9 cellular contexts compared by ENCODE assay signal in the genomic region with DNA sequence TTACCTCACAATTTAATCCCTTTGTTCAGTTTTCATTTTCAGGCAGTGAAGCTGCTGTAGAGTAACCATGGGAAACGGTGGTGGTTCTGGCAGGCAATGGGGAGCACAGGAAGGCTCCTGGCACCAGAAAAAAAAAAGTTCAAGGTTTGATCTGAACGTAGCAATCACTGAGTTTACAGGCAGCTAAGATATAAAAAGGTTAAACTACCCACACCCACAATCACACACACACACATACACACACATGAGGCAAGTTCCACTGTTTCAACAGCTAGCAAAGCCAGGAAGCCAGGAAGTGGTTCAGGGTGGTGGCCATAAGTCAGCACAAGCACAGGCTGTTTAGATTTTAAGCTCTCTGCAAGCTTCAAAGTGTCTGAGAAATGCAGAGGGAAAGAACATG.
DNase-seq lines count a peak whose midpoint lies in the region; ATAC-seq lines count a peak whose summit lies in the region.
"Had no signal": no experiment of that assay in that cellular context is flagged by ENCODE, and none has a peak within 500 bp of the region (broad histone marks: within the 10 kb centered on the region; RNA-seq: fewer than 3 reads in every experiment).

A gene (minus strand): TSS at position 166 of the 400 bp plus-strand sequence. CDS start 5,403 bp downstream, outside the sequence.

- peak within 1 kb of the TSS; percentile 86 for H3K4me3 Mint-ChIP-seq in T-helper 2 cell treated with Interferon-gamma antibody and Interleukin-4, amounts not matched to agents 5 μg/mL and 100 μg/mL, for 36 hours
- H3K4me3 Mint-ChIP-seq in dendritic cell treated with granulocyte-macrophage colony-stimulating factor and Interleukin-4, amounts not matched to agents 40 ng/mL and 50 ng/mL, for 4 days: peak within 1 kb of the TSS; percentile 53

- peaks cover 30% of the 10 kb centered on the region for H3K4me1 Mint-ChIP-seq in T-helper 2 cell treated with Interferon-gamma antibody and Interleukin-4, amounts not matched to agents 5 μg/mL and 100 μg/mL, for 36 hours (ENCODE audit: low read depth)
- peaks cover 47% of the 10 kb centered on the region for H3K4me1 Mint-ChIP-seq in dendritic cell treated with granulocyte-macrophage colony-stimulating factor and Interleukin-4, amounts not matched to agents 40 ng/mL and 50 ng/mL, for 4 days (ENCODE audit: low read depth)
- H3K4me1 Mint-ChIP-seq: naive B cell had no signal

- H3K9me3 Mint-ChIP-seq in T-helper 2 cell treated with Interferon-gamma antibody and Interleukin-4, amounts not matched to agents 5 μg/mL and 100 μg/mL, for 36 hours: no peaks in the 10 kb centered on the region
- H3K9me3 Mint-ChIP-seq in dendritic cell treated with granulocyte-macrophage colony-stimulating factor and Interleukin-4, amounts not matched to agents 40 ng/mL and 50 ng/mL, for 4 days: no peaks in the 10 kb centered on the region

- peak within 1 kb of the TSS; percentile 94 for H3K27ac Mint-ChIP-seq in T-helper 2 cell treated with Interferon-gamma antibody and Interleukin-4, amounts not matched to agents 5 μg/mL and 100 μg/mL, for 36 hours
- H3K27ac Mint-ChIP-seq in dendritic cell treated with granulocyte-macrophage colony-stimulating factor and Interleukin-4, amounts not matched to agents 40 ng/mL and 50 ng/mL, for 4 days: peak within 1 kb of the TSS; percentile 86
- H3K27ac Mint-ChIP-seq: naive B cell had no signal

- H3K36me3 Mint-ChIP-seq in T-helper 2 cell treated with Interferon-gamma antibody and Interleukin-4, amounts not matched to agents 5 μg/mL and 100 μg/mL, for 36 hours (ENCODE audit: low read depth): no peaks in the 10 kb centered on the region
- H3K36me3 Mint-ChIP-seq in dendritic cell treated with granulocyte-macrophage colony-stimulating factor and Interleukin-4, amounts not matched to agents 40 ng/mL and 50 ng/mL, for 4 days (ENCODE audit: low read depth): peaks cover 5% of the 10 kb centered on the region
- H3K36me3 Mint-ChIP-seq: naive B cell had no signal

- DNase-seq in GM03348 (ENCODE audit: low spot score) (peak; percentile 48), non-pigmented ciliary epithelial cell (ENCODE audit: low read depth) (peak; percentile 46), HuH-7 (ENCODE audit: low spot score) (no peak)
- DNase-seq in T-helper 2 cell treated with Interferon-gamma antibody and Interleukin-4, amounts not matched to agents 5 μg/mL and 100 μg/mL, for 36 hours (ENCODE audit: low spot score): peak; percentile 40
- DNase-seq in activated CD8-positive, alpha-beta memory T cell treated with anti-CD3 and anti-CD28 coated beads, Interleukin-2, amount 50 U/mL, for 48 hours: no peak
- DNase-seq: naive B cell had no signal

- no peak for ATAC-seq in HG02884 (IDR thresholded peaks at IDR 0.05; ENCODE audit: unreplicated experiment)
- ATAC-seq in HG03342 (IDR thresholded peaks at IDR 0.05; ENCODE audit: unreplicated experiment): no peak

- intact Hi-C loops in dendritic cell treated with granulocyte-macrophage colony-stimulating factor and Interleukin-4, amounts not matched to agents 40 ng/mL and 50 ng/mL, for 4 days (cut with micrococcal nuclease): no loop called here

- no peaks in the 10 kb centered on the region for H3K27me3 Mint-ChIP-seq in T-helper 2 cell treated with Interferon-gamma antibody and Interleukin-4, amounts not matched to agents 5 μg/mL and 100 μg/mL, for 36 hours (ENCODE audit: low read depth)
- no peaks in the 10 kb centered on the region for H3K27me3 Mint-ChIP-seq in dendritic cell treated with granulocyte-macrophage colony-stimulating factor and Interleukin-4, amounts not matched to agents 40 ng/mL and 50 ng/mL, for 4 days
- H3K27me3 Mint-ChIP-seq: naive B cell had no signal

Comparison
In these comparisons a context has a peak if more than half of its experiments do, and no peak if none do; other contexts are left out.
1. DNase-seq: peak in GM03348 (single experiment), T-helper 2 cell treated with Interferon-gamma antibody and Interleukin-4, amounts not matched to agents 5 μg/mL and 100 μg/mL, for 36 hours (single experiment) and non-pigmented ciliary epithelial cell (single experiment); none in HuH-7 (single experiment) and activated CD8-positive, alpha-beta memory T cell treated with anti-CD3 and anti-CD28 coated beads, Interleukin-2, amount 50 U/mL, for 48 hours (single experiment).